Comparison of ENCODE assay signal across 12 cellular contexts in the genomic region with DNA sequence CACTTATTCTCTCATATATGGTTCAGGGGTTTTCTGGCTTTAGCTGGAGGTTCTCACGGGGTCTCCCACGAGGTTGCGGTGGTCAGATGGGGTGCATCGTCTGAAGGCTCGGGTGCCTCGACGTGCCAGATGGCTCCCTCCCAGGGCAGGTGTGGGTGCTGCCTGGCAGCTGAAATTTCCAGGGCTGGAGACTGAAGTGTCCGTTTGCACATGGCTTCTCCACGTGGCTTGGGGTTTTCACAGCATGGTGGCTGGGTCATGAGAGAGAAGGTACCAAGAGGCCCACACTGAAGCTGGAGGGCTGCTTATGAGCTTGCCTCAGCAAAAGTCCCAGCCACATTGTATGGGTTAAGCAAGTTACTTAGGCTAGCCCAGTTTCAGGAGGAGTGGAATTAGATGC.
DNase-seq lines count a peak whose midpoint lies in the region; ATAC-seq and TF ChIP-seq lines count a peak whose summit lies in the region.
"Had no signal": no experiment of that assay in that cellular context is flagged by ENCODE, and none has a peak within 500 bp of the region (broad histone marks: within the 10 kb centered on the region; RNA-seq: fewer than 3 reads in every experiment).

No MANE protein-coding gene starts in this region.

- intact Hi-C loops in A673 (cut with micrococcal nuclease; ENCODE audit: unreplicated experiment): no loop called here
- intact Hi-C loops in sigmoid colon (cut with DNase I): no loop called here

- H3F3A ChIP-seq in GM23248 (ENCODE audit: insufficient read depth) (no peaks in the 10 kb centered on the region), SK-N-SH (replicated peaks; ENCODE audit: insufficient read depth) (no peaks in the 10 kb centered on the region)

- TF ChIP-seq CTCF in A673 (conservative IDR thresholded peaks at IDR 0.05; ENCODE audit: low read depth, low read length) (no peak), sigmoid colon (IDR thresholded peaks at IDR 0.05) (no peak), SK-N-SH (IDR thresholded peaks at IDR 0.05) (no peak)

- H3K27ac ChIP-seq in A673 (ENCODE audit: low read depth, low read length, poor library complexity, severe bottlenecking) (no peak overlapping the region), GM23248 (no peak overlapping the region), cingulate gyrus (ENCODE audit: low read depth, low read length) (peak overlapping the region; percentile 96), sigmoid colon (no peak overlapping the region), SK-N-SH (ENCODE audit: low read depth in 2 of 2, low read length in 1 of 2) (no peak overlapping the region)

- WGBS in GM23248 (ENCODE audit: low coverage in 1 of 2, low lambda C conversion rate in 2 of 2, missing lambda C conversion rate in 2 of 2), 2 experiments: 68 to 71% methylated on average over 9 of the region's 9 CpGs
- WGBS in sigmoid colon, 2 donors: 59 to 64% methylated on average over 9 of the region's 9 CpGs
- WGBS in SK-N-SH (ENCODE audit: low lambda C conversion rate): no CpG with 5 or more reads among the region's 9 CpGs

- H3K9ac ChIP-seq in GM23248: no peak overlapping the region
- no peak overlapping the region for H3K9ac ChIP-seq in SK-N-SH

- no peaks in the 10 kb centered on the region for H4K20me1 ChIP-seq in GM23248 (ENCODE audit: insufficient read depth)
- no peaks in the 10 kb centered on the region for H4K20me1 ChIP-seq in SK-N-SH (ENCODE audit: insufficient read depth)

- TF ChIP-seq RAD21 in SK-N-SH (IDR thresholded peaks at IDR 0.05; ENCODE audit: low read length): no peak

- DNase-seq in A673 (ENCODE audit: low spot score): no peak
- no peak for DNase-seq in GM23248
- DNase-seq in naive thymus-derived CD8-positive, alpha-beta T cell: no peak
- no peak for DNase-seq in sigmoid colon
- DNase-seq in NCI-H2227 treated with DMSO at 0.1 percent for 48 hours (lab: John Stamatoyannopoulos, UW): no peak
- DNase-seq in SK-N-SH: no peak
- DNase-seq: activated B cell treated with CpG ODN at 0.5 μM for 24 hours; effector memory CD4-positive, alpha-beta T cell; NCI-H2029 had no signal

- no peaks in the 10 kb centered on the region for H3K4me1 ChIP-seq in A673 (ENCODE audit: insufficient read depth, low read length, poor library complexity, severe bottlenecking)
- peaks cover 5% of the 10 kb centered on the region for H3K4me1 ChIP-seq in GM23248 (ENCODE audit: insufficient read depth)
- peaks cover 0 to 8% (median 4%) of the 10 kb centered on the region in 4 donors for H3K4me1 ChIP-seq in sigmoid colon
- H3K4me1 ChIP-seq in SK-N-SH (ENCODE audit: control insufficient read depth in 1 of 2, insufficient read depth in 2 of 2, low read depth in 1 of 2, low read length in 1 of 2): no peaks in the 10 kb centered on the region; a peak in 1 of 4 replicates

- H3K4me3 Mint-ChIP-seq in naive thymus-derived CD8-positive, alpha-beta T cell: peak overlapping the region in 7 of 10 donors; percentile 36 to 75 (median 65)

- peak overlapping the region; percentile 42 for H3K4me3 ChIP-seq in A673 (ENCODE audit: low read depth, low read length, poor library complexity, severe bottlenecking)
- peak overlapping the region; percentile 74 for H3K4me3 ChIP-seq in GM23248
- peak overlapping the region in 1 of 4 donors; percentile 37 for H3K4me3 ChIP-seq in sigmoid colon
- H3K4me3 ChIP-seq in SK-N-SH (ENCODE audit: low read depth in 2 of 2, low read length in 1 of 2): no peak overlapping the region

- no peaks in the 10 kb centered on the region for H3K36me3 Mint-ChIP-seq in naive thymus-derived CD8-positive, alpha-beta T cell

- peak overlapping the region; percentile 83 for H2AFZ ChIP-seq in GM23248
- H2AFZ ChIP-seq in SK-N-SH (ENCODE audit: low read depth): no peak overlapping the region

- H3K4me2 ChIP-seq in GM23248 (ENCODE audit: unreplicated experiment) (peak overlapping the region; percentile 85), SK-N-SH (no peak overlapping the region)

- TF ChIP-seq EP300 in sigmoid colon (IDR thresholded peaks at IDR 0.05) (no peak), SK-N-SH (IDR thresholded peaks at IDR 0.05; ENCODE audit: borderline replicate concordance in 1 of 2, low read depth in 1 of 2, low read length in 1 of 2) (no peak)

- POLR2A ChIA-PET in A673 (lab: Charles Lee; ENCODE audit: low non-redundant PET): no interaction called here
- POLR2A ChIA-PET in naive thymus-derived CD8-positive, alpha-beta T cell (lab: Charles Lee): no interaction called here
- POLR2A ChIA-PET in SK-N-SH (lab: Yijun Ruan, JAX): no interaction called here

- H3K4me1 Mint-ChIP-seq in naive thymus-derived CD8-positive, alpha-beta T cell: peaks cover 2 to 14% (median 12%) of the 10 kb centered on the region in 4 donors

- H3K9me2 ChIP-seq in GM23248 (ENCODE audit: insufficient read depth) (no peaks in the 10 kb centered on the region), SK-N-SH (no peaks in the 10 kb centered on the region)

- peaks cover 6 to 70% (median 38%) of the 10 kb centered on the region in 5 donors for H3K27me3 Mint-ChIP-seq in naive thymus-derived CD8-positive, alpha-beta T cell

- no peak for ATAC-seq in naive thymus-derived CD8-positive, alpha-beta T cell
- ATAC-seq in HG03342 (IDR thresholded peaks at IDR 0.05; ENCODE audit: unreplicated experiment): no peak
- ATAC-seq: Panc1 had no signal

- peaks cover 45% of the 10 kb centered on the region for H3K27me3 ChIP-seq in A673 (replicated peaks; ENCODE audit: insufficient read depth, low read depth, low read length, poor library complexity)
- peaks cover 17% of the 10 kb centered on the region for H3K27me3 ChIP-seq in GM23248 (replicated peaks; ENCODE audit: insufficient read depth)
- H3K27me3 ChIP-seq in sigmoid colon: peaks cover 0 to 33% (median 0%) of the 10 kb centered on the region in 3 donors
- H3K27me3 ChIP-seq in SK-N-SH (ENCODE audit: insufficient read depth): no peaks in the 10 kb centered on the region; the same call in 1 of the 2 replicates

- H3K9me3 ChIP-seq in A673 (ENCODE audit: low read depth, low read length, poor library complexity, severe bottlenecking) (no peaks in the 10 kb centered on the region), GM23248 (ENCODE audit: low read depth) (no peaks in the 10 kb centered on the region), sigmoid colon (no peaks in the 10 kb centered on the region), SK-N-SH (no peaks in the 10 kb centered on the region)

- CTCF ChIA-PET in A673 (lab: Charles Lee): no interaction called here
- CTCF ChIA-PET in SK-N-SH (lab: Yijun Ruan, JAX): no interaction called here

- H3K79me2 ChIP-seq in GM23248 (ENCODE audit: insufficient read depth) (no peaks in the 10 kb centered on the region), SK-N-SH (ENCODE audit: insufficient read depth) (no peaks in the 10 kb centered on the region)

- no peaks in the 10 kb centered on the region for H3K36me3 ChIP-seq in A673 (ENCODE audit: insufficient read depth, low read length, poor library complexity, severe bottlenecking)
- H3K36me3 ChIP-seq in GM23248 (ENCODE audit: low read depth): no peaks in the 10 kb centered on the region
- no peaks in the 10 kb centered on the region for H3K36me3 ChIP-seq in sigmoid colon
- H3K36me3 ChIP-seq in SK-N-SH (replicated peaks in 1 of 2; ENCODE audit: control insufficient read depth in 1 of 2, insufficient read depth in 2 of 2, low read length in 1 of 2): no peaks in the 10 kb centered on the region

- no TSS peak for BruUV-seq in A673 (replicated peaks; lab: Mats Ljungman, UMichigan)

- no peak overlapping the region for H3K27ac Mint-ChIP-seq in naive thymus-derived CD8-positive, alpha-beta T cell
- H3K27ac Mint-ChIP-seq: activated B cell treated with CpG ODN at 0.5 μM for 24 hours had no signal

- peaks cover 0 to 4% (median 0%) of the 10 kb centered on the region in 9 donors for H3K9me3 Mint-ChIP-seq in naive thymus-derived CD8-positive, alpha-beta T cell
- H3K9me3 Mint-ChIP-seq: activated B cell treated with CpG ODN at 0.5 μM for 24 hours had no signal

- TF ChIP-seq POLR2A in sigmoid colon (IDR thresholded peaks at IDR 0.05): no peak

- in situ Hi-C loops in GM23248 (cut with MboI): no loop called here

TF ChIP-seq in SK-N-SH, 30 proteins besides CTCF, POLR2A, EP300 and RAD21:
- TF ChIP-seq SIN3A (IDR thresholded peaks at IDR 0.05; ENCODE audit: borderline replicate concordance, low read depth, low read length) (no peak), TEAD4 (IDR thresholded peaks at IDR 0.05; ENCODE audit: borderline replicate concordance, insufficient read depth) (no peak), GATA2 (CRISPR knock-in tag; IDR thresholded peaks at IDR 0.05) (no peak), MXI1 (IDR thresholded peaks at IDR 0.05; ENCODE audit: low read depth, low read length) (no peak), YY1 (IDR thresholded peaks at IDR 0.05; ENCODE audit: low read depth) (no peak), SMC3 (IDR thresholded peaks at IDR 0.05; ENCODE audit: low read depth, low read length) (no peak), RFX5 (IDR thresholded peaks at IDR 0.05; ENCODE audit: low read length) (no peak), FOXM1 (IDR thresholded peaks at IDR 0.05; ENCODE audit: low read depth) (no peak), NFIC (IDR thresholded peaks at IDR 0.05; ENCODE audit: borderline replicate concordance) (no peak), EZH2phosphoT487 (IDR thresholded peaks at IDR 0.05; ENCODE audit: borderline replicate concordance, low read depth) (no peak), FOSL2 (IDR thresholded peaks at IDR 0.05; ENCODE audit: borderline replicate concordance, low read depth) (no peak)
- TF ChIP-seq, protein P1, sequence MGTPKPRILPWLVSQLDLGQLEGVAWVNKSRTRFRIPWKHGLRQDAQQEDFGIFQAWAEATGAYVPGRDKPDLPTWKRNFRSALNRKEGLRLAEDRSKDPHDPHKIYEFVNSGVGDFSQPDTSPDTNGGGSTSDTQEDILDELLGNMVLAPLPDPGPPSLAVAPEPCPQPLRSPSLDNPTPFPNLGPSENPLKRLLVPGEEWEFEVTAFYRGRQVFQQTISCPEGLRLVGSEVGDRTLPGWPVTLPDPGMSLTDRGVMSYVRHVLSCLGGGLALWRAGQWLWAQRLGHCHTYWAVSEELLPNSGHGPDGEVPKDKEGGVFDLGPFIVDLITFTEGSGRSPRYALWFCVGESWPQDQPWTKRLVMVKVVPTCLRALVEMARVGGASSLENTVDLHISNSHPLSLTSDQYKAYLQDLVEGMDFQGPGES (IDR thresholded peaks at IDR 0.05; ENCODE audit: low read depth, low read length): no peak
- TF ChIP-seq, protein P2, sequence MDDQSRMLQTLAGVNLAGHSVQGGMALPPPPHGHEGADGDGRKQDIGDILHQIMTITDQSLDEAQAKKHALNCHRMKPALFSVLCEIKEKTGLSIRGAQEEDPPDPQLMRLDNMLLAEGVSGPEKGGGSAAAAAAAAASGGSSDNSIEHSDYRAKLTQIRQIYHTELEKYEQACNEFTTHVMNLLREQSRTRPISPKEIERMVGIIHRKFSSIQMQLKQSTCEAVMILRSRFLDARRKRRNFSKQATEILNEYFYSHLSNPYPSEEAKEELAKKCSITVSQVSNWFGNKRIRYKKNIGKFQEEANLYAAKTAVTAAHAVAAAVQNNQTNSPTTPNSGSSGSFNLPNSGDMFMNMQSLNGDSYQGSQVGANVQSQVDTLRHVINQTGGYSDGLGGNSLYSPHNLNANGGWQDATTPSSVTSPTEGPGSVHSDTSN (IDR thresholded peaks at IDR 0.05): no peak

Comparison
In these comparisons a context has a peak if more than half of its experiments do, and no peak if none do; other contexts are left out.
1. H3K4me3 ChIP-seq: peak in A673 (single experiment) and GM23248 (single experiment); none in SK-N-SH (0 of 2).